Comparison of ENCODE assay signal across 10 cellular contexts in genomic region chr2:10405441-10405840, GRCh38. TPM values are rescaled to one million over a fixed set of nuclear protein-coding genes. Genes with fewer than 3 reads are reported as not detected.
A peak's percentile ranks its signal among the peaks of the same experiment; 100 is the strongest.
DNase-seq lines count a peak whose midpoint lies in the region; ATAC-seq and TF ChIP-seq lines count a peak whose summit lies in the region.
"Had no signal": no experiment of that assay in that cellular context is flagged by ENCODE, and none has a peak within 500 bp of the region (broad histone marks: within the 10 kb centered on the region; RNA-seq: fewer than 3 reads in every experiment).

No MANE protein-coding gene starts in this region.

- H3K27ac Mint-ChIP-seq in progenitor cell of endocrine pancreas, result no peak overlapping the region

- peaks cover 3% of the 10 kb centered on the region for H3K36me3 Mint-ChIP-seq in progenitor cell of endocrine pancreas (ENCODE audit: insufficient read depth)

- H3K4me3 Mint-ChIP-seq in progenitor cell of endocrine pancreas (ENCODE audit: low read depth), result no peak overlapping the region

- no peak for TF ChIP-seq CTCF in progenitor cell of endocrine pancreas (IDR thresholded peaks at IDR 0.05; ENCODE audit: unreplicated experiment)

- POLR2A ChIA-PET in HEK293T (lab: Yijun Ruan, JAX), result no interaction called here

- ATAC-seq in left ventricle myocardium superior (peak; percentile 67), GM21723 (IDR thresholded peaks at IDR 0.05; ENCODE audit: unreplicated experiment) (no peak)

- peaks cover 6% of the 10 kb centered on the region for H3K4me1 Mint-ChIP-seq in progenitor cell of endocrine pancreas (ENCODE audit: low read depth)

- CTCF ChIA-PET in HEK293T (lab: Yijun Ruan, JAX), result no interaction called here

- H3K27me3 Mint-ChIP-seq in progenitor cell of endocrine pancreas, result peaks cover 6% of the 10 kb centered on the region

- DNase-seq in HCEC 1CT (peak; percentile 85), astrocyte of the hippocampus (ENCODE audit: low read depth, low spot score) (peak; percentile 97), left ventricle myocardium superior (peak; percentile 72), stromal cell of bone marrow (ENCODE audit: low read depth) (peak; percentile 76), MV-4-11 (lab: John Stamatoyannopoulos, UW) (no peak), progenitor cell of endocrine pancreas (ENCODE audit: low spot score, unreplicated experiment) (no peak), HEK293T (ENCODE audit: extremely low spot score) (no peak)
- DNase-seq: cortex of kidney, KBM-7 had no signal

- no peaks in the 10 kb centered on the region for H3K9me3 Mint-ChIP-seq in progenitor cell of endocrine pancreas (ENCODE audit: low read depth)

- intact Hi-C loops in left ventricle myocardium superior (cut with micrococcal nuclease), result loop anchor here (5.0 to 10.0 kb wide), 2 partner anchors 81 to 258 kb away; no protein-coding TSS in a partner anchor

TF ChIP-seq in HEK293T, 16 proteins besides CTCF, POLR2A, EP300 and RAD21:
- TF ChIP-seq FOXA1 (IDR thresholded peaks at IDR 0.05) (no peak), FOXM1 (IDR thresholded peaks at IDR 0.05; ENCODE audit: borderline replicate concordance) (no peak), LEF1 (IDR thresholded peaks at IDR 0.05; ENCODE audit: borderline replicate concordance) (no peak), SP1 (IDR thresholded peaks at IDR 0.05) (no peak), CTBP1 (IDR thresholded peaks at IDR 0.05; ENCODE audit: borderline replicate concordance) (no peak), HDGF (IDR thresholded peaks at IDR 0.05; ENCODE audit: borderline replicate concordance) (no peak), FOXK2 (IDR thresholded peaks at IDR 0.05) (no peak), SUZ12 (IDR thresholded peaks at IDR 0.05) (no peak), NFRKB (IDR thresholded peaks at IDR 0.05) (no peak), TARDBP (IDR thresholded peaks at IDR 0.05) (no peak), ARNT (IDR thresholded peaks at IDR 0.05) (no peak), PKNOX1 (IDR thresholded peaks at IDR 0.05) (no peak), BHLHE40 (IDR thresholded peaks at IDR 0.05; ENCODE audit: borderline replicate concordance) (no peak), L3MBTL2 (conservative IDR thresholded peaks at IDR 0.05) (no peak), ZNF384 (IDR thresholded peaks at IDR 0.05) (no peak), ELF4 (IDR thresholded peaks at IDR 0.05) (no peak)

RNA-seq across cellular contexts. Expression of gene ODC1, which starts 42.7 kb away (rescaled TPM):
- 26.4 TPM for total RNA-seq in left ventricle myocardium superior
- 252 and 273 TPM in 2 replicates for total RNA-seq in progenitor cell of endocrine pancreas

Comparison
In these comparisons a context has a peak if more than half of its experiments do, and no peak if none do; other contexts are left out.
1. DNase-seq: peak in HCEC 1CT (single experiment), astrocyte of the hippocampus (single experiment), left ventricle myocardium superior (single experiment) and stromal cell of bone marrow (single experiment); none in MV-4-11 (single experiment), progenitor cell of endocrine pancreas (single experiment) and HEK293T (single experiment).